Comparison of ENCODE assay signal across 21 cellular contexts in genomic region chr9:84773023-84773422, GRCh38.
DNase-seq lines count a peak whose midpoint lies in the region; ATAC-seq, FAIRE-seq and TF ChIP-seq lines count a peak whose summit lies in the region.
"Had no signal": no experiment of that assay in that cellular context is flagged by ENCODE, and none has a peak within 500 bp of the region (broad histone marks: within the 10 kb centered on the region; RNA-seq: fewer than 3 reads in every experiment).

No MANE protein-coding gene starts in this region.

- DNase-seq in AG08395 (ENCODE audit: low spot score) (peak; percentile 36), GM23248 (peak; percentile 50), bronchial epithelial cell (ENCODE audit: low read depth) (peak; percentile 92), iris pigment epithelial cell (ENCODE audit: low read depth) (peak; percentile 11), gastrocnemius medialis (no peak), vagina (ENCODE audit: extremely low spot score in 2 of 2) (no peak), COR-L47 (lab: John Stamatoyannopoulos, UW) (no peak)
- DNase-seq: activated B cell treated with CpG ODN at 0.5 μM for 24 hours; activated CD8-positive, alpha-beta memory T cell treated with anti-CD3 and anti-CD28 coated beads, Interleukin-2, amount 50 U/mL, for 4 hours; central memory CD4-positive, alpha-beta T cell; dermis blood vessel endothelial cell; islet precursor cell; KBM-7; NCI-H1436; NCI-H446 treated with DMSO at 0.1 percent for 48 hours; Right ventricle myocardium superior had no signal

- no peak for ATAC-seq in gastrocnemius medialis
- no peak for ATAC-seq in HG03280 (IDR thresholded peaks at IDR 0.05; ENCODE audit: unreplicated experiment)
- ATAC-seq: A549 had no signal

- H3K9me3 ChIP-seq in GM23248 (ENCODE audit: low read depth) (no peaks in the 10 kb centered on the region), gastrocnemius medialis (no peaks in the 10 kb centered on the region), vagina (no peaks in the 10 kb centered on the region)
- H3K9me3 ChIP-seq: A549, prostate gland had no signal

- TF ChIP-seq CTCF in bronchial epithelial cell (IDR thresholded peaks at IDR 0.05; ENCODE audit: insufficient read depth, low read length, severe bottlenecking) (no peak), gastrocnemius medialis (IDR thresholded peaks at IDR 0.05 in 4 of 5, conservative IDR thresholded peaks at IDR 0.05 in 1 of 5) (no peak), vagina (IDR thresholded peaks at IDR 0.05) (no peak)

- H3K79me2 ChIP-seq in GM23248 (ENCODE audit: insufficient read depth), result no peaks in the 10 kb centered on the region

- H3K4me1 ChIP-seq in GM23248 (ENCODE audit: insufficient read depth) (peaks cover 9% of the 10 kb centered on the region; the same call in 1 of the 2 replicates), gastrocnemius medialis (no peaks in the 10 kb centered on the region), vagina (peaks cover 22% of the 10 kb centered on the region)
- H3K4me1 ChIP-seq: A549 had no signal

- no peaks in the 10 kb centered on the region for H3K9me2 ChIP-seq in GM23248 (ENCODE audit: insufficient read depth)

- intact Hi-C loops in gastrocnemius medialis (cut with DNase I; ENCODE audit: low total_unique reads), result no loop called here
- intact Hi-C loops in vagina (cut with DNase I), result no loop called here

- H3K27me3 ChIP-seq in GM23248 (replicated peaks; ENCODE audit: insufficient read depth) (no peaks in the 10 kb centered on the region; the same call in none of the 2 replicates), bronchial epithelial cell (ENCODE audit: control insufficient read depth, insufficient read depth, low read length) (no peaks in the 10 kb centered on the region), gastrocnemius medialis (no peaks in the 10 kb centered on the region), vagina (no peaks in the 10 kb centered on the region)

- in situ Hi-C loops in GM23248 (cut with MboI) (no loop called here), gastrocnemius medialis (cut with MboI; ENCODE audit: low sequenced_read_pairs in 4 of 4) (no loop called here)

- no peaks in the 10 kb centered on the region for H4K20me1 ChIP-seq in GM23248 (ENCODE audit: insufficient read depth)

- H3K36me3 ChIP-seq in GM23248 (ENCODE audit: low read depth) (no peaks in the 10 kb centered on the region), bronchial epithelial cell (ENCODE audit: control insufficient read depth, insufficient read depth, low read length) (no peaks in the 10 kb centered on the region), gastrocnemius medialis (no peaks in the 10 kb centered on the region), vagina (no peaks in the 10 kb centered on the region)
- H3K36me3 ChIP-seq: prostate gland had no signal

- no peaks in the 10 kb centered on the region for H3F3A ChIP-seq in GM23248 (ENCODE audit: insufficient read depth)

- TF ChIP-seq POLR2A in gastrocnemius medialis (IDR thresholded peaks at IDR 0.05) (no peak), vagina (IDR thresholded peaks at IDR 0.05) (no peak)

- H3K27ac ChIP-seq in GM23248, result no peak overlapping the region
- no peak overlapping the region for H3K27ac ChIP-seq in gastrocnemius medialis
- no peak overlapping the region for H3K27ac ChIP-seq in vagina
- H3K27ac ChIP-seq: A549, C4-2B, prostate gland had no signal

- H3K4me3 ChIP-seq in GM23248 (no peak overlapping the region), bronchial epithelial cell (ENCODE audit: low read depth, low read length) (no peak overlapping the region), gastrocnemius medialis (no peak overlapping the region), vagina (no peak overlapping the region)
- H3K4me3 ChIP-seq: A549, prostate gland had no signal

- no peak overlapping the region for H3K9ac ChIP-seq in GM23248

- H3K4me2 ChIP-seq in GM23248 (ENCODE audit: unreplicated experiment), result no peak overlapping the region
- H3K4me2 ChIP-seq: A549 had no signal

- no peak overlapping the region for H2AFZ ChIP-seq in GM23248

- no peak for FAIRE-seq in bronchial epithelial cell (lab: Jason Lieb, UNC)
- FAIRE-seq: A549, frontal cortex had no signal

Comparison
In these comparisons a context has a peak if more than half of its experiments do, and no peak if none do; other contexts are left out.
1. DNase-seq: peak in AG08395 (single experiment), GM23248 (single experiment), bronchial epithelial cell (single experiment) and iris pigment epithelial cell (single experiment); none in gastrocnemius medialis (0 of 2), vagina (0 of 2) and COR-L47 (single experiment).